Comparison of ENCODE assay signal across 8 cellular contexts in genomic region chr12:55743967-55744931, GRCh38. TPM values are rescaled to one million over a fixed set of nuclear protein-coding genes. Genes with fewer than 3 reads are reported as not detected.
A peak's percentile ranks its signal among the peaks of the same experiment; 100 is the strongest.
DNase-seq lines count a peak whose midpoint lies in the region; ATAC-seq, FAIRE-seq and TF ChIP-seq lines count a peak whose summit lies in the region.

No MANE protein-coding gene starts in this region.

- peak overlapping the region; percentile 67 for H3K9ac ChIP-seq in skeletal muscle satellite cell (ENCODE audit: low read depth, low read length)

- no peak for TF ChIP-seq CTCF in WTC11 (IDR thresholded peaks at IDR 0.05)
- TF ChIP-seq CTCF in right atrium auricular region (IDR thresholded peaks at IDR 0.05): no peak

- peaks cover 40% of the 10 kb centered on the region for H3K4me1 Mint-ChIP-seq in activated T-cell treated with anti-CD3 and anti-CD28 coated beads, Interleukin-2, amount 50 U/mL, for 4 hours (ENCODE audit: low read depth)
- H3K4me1 Mint-ChIP-seq in WTC11: peaks cover 57% of the 10 kb centered on the region

- CTCF ChIA-PET in WTC11 (lab: Charles Lee): interaction anchor here (0.8 to 3.4 kb wide), 13 partner anchors 8 to 229 kb away, joined by 3 to 24 read pairs (median 4); partner anchors contain the start of genes CD63, DNAJC14, ITGA7 and ORMDL2

- no peak for DNase-seq in activated T-cell treated with anti-CD3 and anti-CD28 coated beads, Interleukin-2, amount 50 U/mL, for 4 hours
- no peak for DNase-seq in activated T-cell treated with anti-CD3 and anti-CD28 coated beads for 4 hours
- DNase-seq in WTC11 (ENCODE audit: low spot score): no peak
- DNase-seq in right atrium auricular region (ENCODE audit: low spot score): no peak
- DNase-seq in H54 (ENCODE audit: insufficient read length, low spot score): no peak

- peaks cover 0 to 38% of the 10 kb centered on the region in 2 donors for H3K4me1 ChIP-seq in right atrium auricular region
- H3K4me1 ChIP-seq in skeletal muscle satellite cell (ENCODE audit: control insufficient read depth, insufficient read depth, low read length): peaks cover 22% of the 10 kb centered on the region

- H3K4me3 ChIP-seq in right atrium auricular region: peak overlapping the region; percentile 51 to 68
- peak overlapping the region; percentile 93 for H3K4me3 ChIP-seq in skeletal muscle satellite cell (ENCODE audit: low read length)

- POLR2A ChIA-PET in WTC11 (lab: Charles Lee): interaction anchor here (0.9 to 4.0 kb wide), 6 partner anchors 9 to 136 kb away, joined by 3 to 19 read pairs (median 5); partner anchors contain the start of genes CD63, DNAJC14, ORMDL2 and SARNP

- H3K36me3 ChIP-seq in right atrium auricular region: no peaks in the 10 kb centered on the region
- H3K36me3 ChIP-seq in skeletal muscle satellite cell (ENCODE audit: insufficient read depth, low read length): peaks cover 7% of the 10 kb centered on the region

- peak in 1 of 2 donors; percentile 5 for ATAC-seq in activated T-cell treated with anti-CD3 and anti-CD28 coated beads, Interleukin-2, amount 50 U/mL, for 4 hours
- no peak for ATAC-seq in WTC11
- ATAC-seq in HG03097 (IDR thresholded peaks at IDR 0.05; ENCODE audit: low FRiP score, unreplicated experiment): no peak
- ATAC-seq in HG02610 (IDR thresholded peaks at IDR 0.05; ENCODE audit: unreplicated experiment): no peak

- H3K27me3 ChIP-seq in right atrium auricular region: no peaks in the 10 kb centered on the region
- no peaks in the 10 kb centered on the region for H3K27me3 ChIP-seq in skeletal muscle satellite cell (ENCODE audit: control insufficient read depth, insufficient read depth, low read length)

- H3K9me3 Mint-ChIP-seq in activated T-cell treated with anti-CD3 and anti-CD28 coated beads, Interleukin-2, amount 50 U/mL, for 4 hours: no peaks in the 10 kb centered on the region
- no peaks in the 10 kb centered on the region for H3K9me3 Mint-ChIP-seq in WTC11

- H3K27ac ChIP-seq in right atrium auricular region: peak overlapping the region; percentile 70 to 75

- H3K27ac Mint-ChIP-seq in WTC11: peak overlapping the region; percentile 67

- TF ChIP-seq POLR2A in H54 (IDR thresholded peaks at IDR 0.05; ENCODE audit: low read depth, low read length): no peak

- H3K27me3 Mint-ChIP-seq in activated T-cell treated with anti-CD3 and anti-CD28 coated beads, Interleukin-2, amount 50 U/mL, for 4 hours (ENCODE audit: low read depth): no peaks in the 10 kb centered on the region
- H3K27me3 Mint-ChIP-seq in WTC11 (ENCODE audit: low read depth): peaks cover 2% of the 10 kb centered on the region; the same call in 1 of the 2 replicates

- peaks cover 7% of the 10 kb centered on the region for H3K36me3 Mint-ChIP-seq in activated T-cell treated with anti-CD3 and anti-CD28 coated beads, Interleukin-2, amount 50 U/mL, for 4 hours (ENCODE audit: insufficient read depth)
- H3K36me3 Mint-ChIP-seq in WTC11: peaks cover 20% of the 10 kb centered on the region

- H3K4me3 Mint-ChIP-seq in activated T-cell treated with anti-CD3 and anti-CD28 coated beads, Interleukin-2, amount 50 U/mL, for 4 hours: peak overlapping the region; percentile 87
- H3K4me3 Mint-ChIP-seq in WTC11: peak overlapping the region; percentile 97

- no peaks in the 10 kb centered on the region for H3K9me3 ChIP-seq in right atrium auricular region
- no peaks in the 10 kb centered on the region for H3K9me3 ChIP-seq in skeletal muscle satellite cell (replicated peaks; ENCODE audit: low read length)

- peak overlapping the region; percentile 97 for H3K4me2 ChIP-seq in skeletal muscle satellite cell (ENCODE audit: low read length)

- no peak for FAIRE-seq in H54 (lab: Jason Lieb, UNC)

TF ChIP-seq in WTC11, 78 proteins besides CTCF, POLR2A, EP300 and RAD21:
- TF ChIP-seq, protein P1, sequence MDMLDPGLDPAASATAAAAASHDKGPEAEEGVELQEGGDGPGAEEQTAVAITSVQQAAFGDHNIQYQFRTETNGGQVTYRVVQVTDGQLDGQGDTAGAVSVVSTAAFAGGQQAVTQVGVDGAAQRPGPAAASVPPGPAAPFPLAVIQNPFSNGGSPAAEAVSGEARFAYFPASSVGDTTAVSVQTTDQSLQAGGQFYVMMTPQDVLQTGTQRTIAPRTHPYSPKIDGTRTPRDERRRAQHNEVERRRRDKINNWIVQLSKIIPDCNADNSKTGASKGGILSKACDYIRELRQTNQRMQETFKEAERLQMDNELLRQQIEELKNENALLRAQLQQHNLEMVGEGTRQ (CRISPR knock-in tag; IDR thresholded peaks at IDR 0.05): peak; percentile 42; the same call in 1 of the 2 replicates
- TF ChIP-seq ZNF671 (CRISPR knock-in tag; IDR thresholded peaks at IDR 0.05) (no peak), NFYB (CRISPR knock-in tag; conservative IDR thresholded peaks at IDR 0.05; ENCODE audit: low read depth) (0 out of 2 replicates have a peak, but pooled peaks have one; percentile 15)

RNA-seq across cellular contexts. Expression of gene GDF11, which starts 1.3 kb away (rescaled TPM):
- 10 to 100 TPM; 12.3 to 15.5 (median 14.5) TPM for total RNA-seq in activated T-cell treated with anti-CD3 and anti-CD28 coated beads, Interleukin-2, amount 50 U/mL, for 4 hours
- total RNA-seq in WTC11 (2021) (16.9 to 20.7 TPM (median 19.6 TPM) in 3 replicates), right atrium auricular region (1 to 10 TPM; 8.1 to 8.6 TPM)
- 3.3 and 3.7 TPM in 2 replicates for total RNA-seq in skeletal muscle satellite cell (2012; rRNA removed)

RNA-seq across cellular contexts. Expression of gene CD63, which starts 15.4 kb away (rescaled TPM):
- total RNA-seq in activated T-cell treated with anti-CD3 and anti-CD28 coated beads, Interleukin-2, amount 50 U/mL, for 4 hours: 100 to 1,000 TPM; 158 to 177 (median 177) TPM
- 409 to 419 TPM (median 414 TPM) in 3 replicates for total RNA-seq in WTC11 (2021)
- total RNA-seq in right atrium auricular region: 1,000 to 10,000 TPM; 1,041 to 1,122 TPM
- 1,390 and 1,764 TPM in 2 replicates for total RNA-seq in skeletal muscle satellite cell (2012; rRNA removed)

RNA-seq across cellular contexts. Expression of gene RDH5, which starts 24.1 kb away (rescaled TPM):
- total RNA-seq in activated T-cell treated with anti-CD3 and anti-CD28 coated beads, Interleukin-2, amount 50 U/mL, for 4 hours: 1 to 10 TPM; 3.9 to 7.4 (median 5.1) TPM
- total RNA-seq in WTC11 (2021) (3.0 to 5.8 TPM (median 3.5 TPM) in 3 replicates), right atrium auricular region (10 to 100 TPM; 13.0 to 22.4 TPM)
- 51.0 and 63.1 TPM in 2 replicates for total RNA-seq in skeletal muscle satellite cell (2012; rRNA removed)

RNA-seq across cellular contexts. Expression of gene BLOC1S1, which starts 28.4 kb away (rescaled TPM):
- 10 to 100 TPM; 60.7 to 65.7 (median 61.7) TPM for total RNA-seq in activated T-cell treated with anti-CD3 and anti-CD28 coated beads, Interleukin-2, amount 50 U/mL, for 4 hours
- total RNA-seq in WTC11 (2021): 81.9 to 97.1 TPM (median 95.1 TPM) in 3 replicates
- 100 to 1,000 TPM; 177 to 187 TPM for total RNA-seq in right atrium auricular region
- 36.0 and 65.9 TPM in 2 replicates for total RNA-seq in skeletal muscle satellite cell (2012; rRNA removed)

RNA-seq across cellular contexts. Expression of gene ITGA7, which starts 36.5 kb away (rescaled TPM):
- 1 to 10 TPM in 2 of 3 donors, under 1 TPM in 1; 0.91 to 1.4 (median 1.3) TPM for total RNA-seq in activated T-cell treated with anti-CD3 and anti-CD28 coated beads, Interleukin-2, amount 50 U/mL, for 4 hours
- total RNA-seq in WTC11 (2021) (77.8 to 96.2 TPM (median 80.4 TPM) in 3 replicates), right atrium auricular region (100 to 1,000 TPM; 291 to 309 TPM)
- 12.4 and 32.1 TPM in 2 replicates for total RNA-seq in skeletal muscle satellite cell (2012; rRNA removed)
